Comparison of ENCODE assay signal across 8 cellular contexts in genomic region chr1:9196129-9197040, GRCh38.
DNase-seq lines count a peak whose midpoint lies in the region; ATAC-seq and TF ChIP-seq lines count a peak whose summit lies in the region.

No MANE protein-coding gene starts in this region.

- H3K27me3 ChIP-seq in OCI-LY3 (ENCODE audit: low read depth, low read length) (peaks cover 16% of the 10 kb centered on the region), neutrophil (peaks cover 55% of the 10 kb centered on the region)

- ATAC-seq in HG03108 (IDR thresholded peaks at IDR 0.05; ENCODE audit: unreplicated experiment) (peak; percentile 50), GM21528 (IDR thresholded peaks at IDR 0.05; ENCODE audit: low FRiP score, unreplicated experiment) (no peak)

- H3K9ac ChIP-seq in OCI-LY3 (ENCODE audit: low read length), result no peak overlapping the region

- TF ChIP-seq CTCF in OCI-LY3 (IDR thresholded peaks at IDR 0.05; ENCODE audit: low read depth, low read length) (peak; percentile 83), neutrophil (IDR thresholded peaks at IDR 0.05) (peak; percentile 62)

- H3K79me2 ChIP-seq in OCI-LY3 (ENCODE audit: low read length), result no peaks in the 10 kb centered on the region

- H3K9me3 ChIP-seq in OCI-LY3 (ENCODE audit: insufficient read depth, low read length) (no peaks in the 10 kb centered on the region), neutrophil (no peaks in the 10 kb centered on the region)

- H3K4me1 ChIP-seq in OCI-LY3 (ENCODE audit: low read length), result peaks cover 11% of the 10 kb centered on the region
- H3K4me1 ChIP-seq in neutrophil (ENCODE audit: control insufficient read depth in 1 of 2, insufficient read depth in 1 of 2, low read depth in 1 of 2, low read length in 1 of 2), result peaks cover 21 to 29% of the 10 kb centered on the region in 2 experiments

- peak overlapping the region; percentile 62 for H3K4me2 ChIP-seq in OCI-LY3 (ENCODE audit: low read length)

- H3K36me3 ChIP-seq in OCI-LY3 (replicated peaks; ENCODE audit: low read depth, low read length), result no peaks in the 10 kb centered on the region
- H3K36me3 ChIP-seq in neutrophil, result no peaks in the 10 kb centered on the region

- H3K4me3 ChIP-seq in OCI-LY3 (ENCODE audit: low read length) (peak overlapping the region; percentile 33; the same call in 1 of the 2 replicates), neutrophil (ENCODE audit: low read depth in 1 of 2, low read length in 1 of 2) (peak overlapping the region; percentile 12 to 34)

- H3K27ac ChIP-seq in OCI-LY3 (ENCODE audit: low read length), result no peak overlapping the region
- no peak overlapping the region for H3K27ac ChIP-seq in neutrophil

- no peaks in the 10 kb centered on the region for H4K20me1 ChIP-seq in OCI-LY3 (ENCODE audit: insufficient read depth, low read length)

- peak; percentile 78 for DNase-seq in EH (ENCODE audit: low read depth)
- peak; percentile 52 for DNase-seq in activated T-cell treated with anti-CD3 and anti-CD28 coated beads, Interleukin-2, amount 50 U/mL, for 1 hour
- peak; percentile 94 for DNase-seq in fibroblast of peridontal ligament (ENCODE audit: extremely low read depth)
- peak; percentile 88 for DNase-seq in stromal cell of bone marrow (ENCODE audit: low read depth)

- peak overlapping the region; percentile 41; the same call in 1 of the 2 replicates for H2AFZ ChIP-seq in OCI-LY3 (ENCODE audit: low read depth, low read length)
